1 cellular context compared by ENCODE assay signal in genomic region chr19:510606-511100, GRCh38.
TF ChIP-seq lines count a peak whose summit lies in the region.

No MANE protein-coding gene starts in this region.

TF ChIP-seq in HepG2, 621 proteins besides CTCF, POLR2A, EP300 and RAD21 (continued from another document and continues in another):
- TF ChIP-seq MNT (IDR thresholded peaks at IDR 0.05) (0 out of 2 replicates have a peak, but pooled peaks have one; percentile 15), KDM3A (CRISPR knock-in tag; IDR thresholded peaks at IDR 0.05; ENCODE audit: low read depth) (no peak), ZFP37 (CRISPR knock-in tag; IDR thresholded peaks at IDR 0.05; ENCODE audit: borderline replicate concordance) (no peak), CCAR2 (optimal IDR thresholded peaks at IDR 0.05; ENCODE audit: low read depth, low read length) (no peak), SAP130 (CRISPR knock-in tag; IDR thresholded peaks at IDR 0.05; ENCODE audit: low read depth) (peak; percentile 75), ZSCAN20 (CRISPR knock-in tag; IDR thresholded peaks at IDR 0.05; ENCODE audit: borderline replicate concordance) (no peak), TARDBP (CRISPR knock-in tag; IDR thresholded peaks at IDR 0.05) (peak; percentile 39; the same call in 1 of the 2 replicates), FOXO4 (CRISPR knock-in tag; conservative IDR thresholded peaks at IDR 0.05) (no peak), RCOR2 (CRISPR knock-in tag; IDR thresholded peaks at IDR 0.05) (peak; percentile 29; the same call in 1 of the 2 replicates), BRF2 (CRISPR knock-in tag; IDR thresholded peaks at IDR 0.05) (no peak), ZNF598 (CRISPR knock-in tag; IDR thresholded peaks at IDR 0.05; ENCODE audit: borderline replicate concordance) (no peak), U2AF1 (optimal IDR thresholded peaks at IDR 0.05; ENCODE audit: low read depth, low read length) (no peak), SRSF1 (optimal IDR thresholded peaks at IDR 0.05; ENCODE audit: low read depth, low read length) (no peak), ZNF564 (CRISPR knock-in tag; IDR thresholded peaks at IDR 0.05) (no peak), ZNF326 (CRISPR knock-in tag; IDR thresholded peaks at IDR 0.05; ENCODE audit: borderline replicate concordance) (no peak), NFATC3 (CRISPR knock-in tag; IDR thresholded peaks at IDR 0.05) (no peak), TERF1 (CRISPR knock-in tag; IDR thresholded peaks at IDR 0.05) (no peak), SRY (CRISPR knock-in tag; IDR thresholded peaks at IDR 0.05) (no peak), ZNF460 (CRISPR knock-in tag; IDR thresholded peaks at IDR 0.05; ENCODE audit: borderline replicate concordance) (no peak; the same call in 1 of the 2 replicates), ZNF274 (CRISPR knock-in tag; IDR thresholded peaks at IDR 0.05) (no peak), FOXM1 (CRISPR knock-in tag; IDR thresholded peaks at IDR 0.05) (no peak), ZNF883 (CRISPR knock-in tag; IDR thresholded peaks at IDR 0.05; ENCODE audit: not compliant biosample characterization) (peak; percentile 28), MTF1 (CRISPR knock-in tag; IDR thresholded peaks at IDR 0.05) (no peak), AKNA (CRISPR knock-in tag; IDR thresholded peaks at IDR 0.05; ENCODE audit: borderline replicate concordance) (no peak), SIX1 (CRISPR knock-in tag; IDR thresholded peaks at IDR 0.05; ENCODE audit: borderline replicate concordance) (no peak), HHEX (CRISPR knock-in tag; IDR thresholded peaks at IDR 0.05) (no peak), WIZ (CRISPR knock-in tag; IDR thresholded peaks at IDR 0.05) (no peak), FOSL2 (CRISPR knock-in tag; IDR thresholded peaks at IDR 0.05) (peak; percentile 48), ZNF766 (CRISPR knock-in tag; IDR thresholded peaks at IDR 0.05; ENCODE audit: borderline replicate concordance) (no peak), U2AF2 (IDR thresholded peaks at IDR 0.05; ENCODE audit: low read depth, low read length) (no peak), MAFF (IDR thresholded peaks at IDR 0.05; ENCODE audit: low read depth, low read length) (no peak), NAIF1 (CRISPR knock-in tag; IDR thresholded peaks at IDR 0.05; ENCODE audit: borderline replicate concordance) (no peak), MATR3 (CRISPR knock-in tag; IDR thresholded peaks at IDR 0.05) (no peak), SPEN (CRISPR knock-in tag; IDR thresholded peaks at IDR 0.05; ENCODE audit: low read depth) (peak; percentile 68; the same call in 1 of the 2 replicates), TBL1XR1 (IDR thresholded peaks at IDR 0.05; ENCODE audit: borderline replicate concordance, low read length, partially characterized antibody) (no peak), JUNB (CRISPR knock-in tag; IDR thresholded peaks at IDR 0.05; ENCODE audit: borderline replicate concordance) (no peak)
- TF ChIP-seq, protein P1, sequence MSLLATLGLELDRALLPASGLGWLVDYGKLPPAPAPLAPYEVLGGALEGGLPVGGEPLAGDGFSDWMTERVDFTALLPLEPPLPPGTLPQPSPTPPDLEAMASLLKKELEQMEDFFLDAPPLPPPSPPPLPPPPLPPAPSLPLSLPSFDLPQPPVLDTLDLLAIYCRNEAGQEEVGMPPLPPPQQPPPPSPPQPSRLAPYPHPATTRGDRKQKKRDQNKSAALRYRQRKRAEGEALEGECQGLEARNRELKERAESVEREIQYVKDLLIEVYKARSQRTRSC (CRISPR knock-in tag; IDR thresholded peaks at IDR 0.05; ENCODE audit: low read depth), result no peak
- TF ChIP-seq, protein P2, sequence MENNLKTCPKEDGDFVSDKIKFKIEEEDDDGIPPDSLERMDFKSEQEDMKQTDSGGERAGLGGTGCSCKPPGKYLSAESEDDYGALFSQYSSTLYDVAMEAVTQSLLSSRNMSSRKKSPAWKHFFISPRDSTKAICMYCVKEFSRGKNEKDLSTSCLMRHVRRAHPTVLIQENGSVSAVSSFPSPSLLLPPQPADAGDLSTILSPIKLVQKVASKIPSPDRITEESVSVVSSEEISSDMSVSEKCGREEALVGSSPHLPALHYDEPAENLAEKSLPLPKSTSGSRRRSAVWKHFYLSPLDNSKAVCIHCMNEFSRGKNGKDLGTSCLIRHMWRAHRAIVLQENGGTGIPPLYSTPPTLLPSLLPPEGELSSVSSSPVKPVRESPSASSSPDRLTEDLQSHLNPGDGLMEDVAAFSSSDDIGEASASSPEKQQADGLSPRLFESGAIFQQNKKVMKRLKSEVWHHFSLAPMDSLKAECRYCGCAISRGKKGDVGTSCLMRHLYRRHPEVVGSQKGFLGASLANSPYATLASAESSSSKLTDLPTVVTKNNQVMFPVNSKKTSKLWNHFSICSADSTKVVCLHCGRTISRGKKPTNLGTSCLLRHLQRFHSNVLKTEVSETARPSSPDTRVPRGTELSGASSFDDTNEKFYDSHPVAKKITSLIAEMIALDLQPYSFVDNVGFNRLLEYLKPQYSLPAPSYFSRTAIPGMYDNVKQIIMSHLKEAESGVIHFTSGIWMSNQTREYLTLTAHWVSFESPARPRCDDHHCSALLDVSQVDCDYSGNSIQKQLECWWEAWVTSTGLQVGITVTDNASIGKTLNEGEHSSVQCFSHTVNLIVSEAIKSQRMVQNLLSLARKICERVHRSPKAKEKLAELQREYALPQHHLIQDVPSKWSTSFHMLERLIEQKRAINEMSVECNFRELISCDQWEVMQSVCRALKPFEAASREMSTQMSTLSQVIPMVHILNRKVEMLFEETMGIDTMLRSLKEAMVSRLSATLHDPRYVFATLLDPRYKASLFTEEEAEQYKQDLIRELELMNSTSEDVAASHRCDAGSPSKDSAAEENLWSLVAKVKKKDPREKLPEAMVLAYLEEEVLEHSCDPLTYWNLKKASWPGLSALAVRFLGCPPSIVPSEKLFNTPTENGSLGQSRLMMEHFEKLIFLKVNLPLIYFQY (CRISPR knock-in tag; IDR thresholded peaks at IDR 0.05; ENCODE audit: borderline replicate concordance), result peak; percentile 92; the same call in 1 of the 2 replicates
- TF ChIP-seq, protein P3, sequence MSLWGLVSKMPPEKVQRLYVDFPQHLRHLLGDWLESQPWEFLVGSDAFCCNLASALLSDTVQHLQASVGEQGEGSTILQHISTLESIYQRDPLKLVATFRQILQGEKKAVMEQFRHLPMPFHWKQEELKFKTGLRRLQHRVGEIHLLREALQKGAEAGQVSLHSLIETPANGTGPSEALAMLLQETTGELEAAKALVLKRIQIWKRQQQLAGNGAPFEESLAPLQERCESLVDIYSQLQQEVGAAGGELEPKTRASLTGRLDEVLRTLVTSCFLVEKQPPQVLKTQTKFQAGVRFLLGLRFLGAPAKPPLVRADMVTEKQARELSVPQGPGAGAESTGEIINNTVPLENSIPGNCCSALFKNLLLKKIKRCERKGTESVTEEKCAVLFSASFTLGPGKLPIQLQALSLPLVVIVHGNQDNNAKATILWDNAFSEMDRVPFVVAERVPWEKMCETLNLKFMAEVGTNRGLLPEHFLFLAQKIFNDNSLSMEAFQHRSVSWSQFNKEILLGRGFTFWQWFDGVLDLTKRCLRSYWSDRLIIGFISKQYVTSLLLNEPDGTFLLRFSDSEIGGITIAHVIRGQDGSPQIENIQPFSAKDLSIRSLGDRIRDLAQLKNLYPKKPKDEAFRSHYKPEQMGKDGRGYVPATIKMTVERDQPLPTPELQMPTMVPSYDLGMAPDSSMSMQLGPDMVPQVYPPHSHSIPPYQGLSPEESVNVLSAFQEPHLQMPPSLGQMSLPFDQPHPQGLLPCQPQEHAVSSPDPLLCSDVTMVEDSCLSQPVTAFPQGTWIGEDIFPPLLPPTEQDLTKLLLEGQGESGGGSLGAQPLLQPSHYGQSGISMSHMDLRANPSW (CRISPR knock-in tag; IDR thresholded peaks at IDR 0.05; ENCODE audit: borderline replicate concordance), result no peak
- TF ChIP-seq, protein P4, sequence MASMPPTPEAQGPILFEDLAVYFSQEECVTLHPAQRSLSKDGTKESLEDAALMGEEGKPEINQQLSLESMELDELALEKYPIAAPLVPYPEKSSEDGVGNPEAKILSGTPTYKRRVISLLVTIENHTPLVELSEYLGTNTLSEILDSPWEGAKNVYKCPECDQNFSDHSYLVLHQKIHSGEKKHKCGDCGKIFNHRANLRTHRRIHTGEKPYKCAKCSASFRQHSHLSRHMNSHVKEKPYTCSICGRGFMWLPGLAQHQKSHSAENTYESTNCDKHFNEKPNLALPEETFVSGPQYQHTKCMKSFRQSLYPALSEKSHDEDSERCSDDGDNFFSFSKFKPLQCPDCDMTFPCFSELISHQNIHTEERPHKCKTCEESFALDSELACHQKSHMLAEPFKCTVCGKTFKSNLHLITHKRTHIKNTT (CRISPR knock-in tag; IDR thresholded peaks at IDR 0.05), result no peak
